9 cellular contexts compared by ENCODE assay signal in the genomic region with DNA sequence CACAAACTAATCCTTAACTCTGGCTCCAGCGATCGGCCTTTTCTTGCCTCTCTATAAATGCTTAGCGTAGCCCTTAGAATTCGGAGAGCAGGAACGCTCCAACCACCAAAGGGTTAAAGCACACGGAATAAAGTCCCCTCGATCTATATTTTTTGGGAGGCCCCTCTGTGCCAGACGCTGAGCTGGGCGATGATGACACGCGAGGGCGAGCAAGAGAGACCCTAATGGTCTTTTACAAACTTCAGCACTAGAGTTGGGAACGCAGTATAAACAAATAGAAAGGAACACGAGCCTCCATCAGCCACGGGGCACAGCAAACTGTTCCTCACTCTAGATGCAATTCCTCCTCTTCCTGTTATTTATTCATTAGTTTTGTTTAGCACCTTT. TPM values are rescaled to one million over a fixed set of nuclear protein-coding genes. Genes with fewer than 3 reads are reported as not detected.
DNase-seq lines count a peak whose midpoint lies in the region; ATAC-seq, FAIRE-seq and TF ChIP-seq lines count a peak whose summit lies in the region.
"Had no signal": no experiment of that assay in that cellular context is flagged by ENCODE, and none has a peak within 500 bp of the region (broad histone marks: within the 10 kb centered on the region; RNA-seq: fewer than 3 reads in every experiment).

No MANE protein-coding gene starts in this region.

- DNase-seq in DMS114 treated with DMSO at 0.1 percent for 48 hours (lab: John Stamatoyannopoulos, UW; ENCODE audit: unreplicated experiment) (peak; percentile 19), keratinocyte (ENCODE audit: low read depth, low spot score) (no peak), psoas muscle (no peak), foreskin fibroblast (no peak), NCI-H2196 treated with DMSO at 0.1 percent for 48 hours (lab: John Stamatoyannopoulos, UW; ENCODE audit: unreplicated experiment) (no peak), amniotic stem cell (lab: John Stamatoyannopoulos, UW) (no peak)

- peak overlapping the region in 2 of 3 experiments; percentile 16 to 28 for H3K4me3 ChIP-seq in keratinocyte (ENCODE audit: control insufficient read depth in 2 of 3, extremely low read depth in 1 of 3, insufficient read depth in 2 of 3, low read depth in 1 of 3, low read length in 3 of 3)
- H3K4me3 ChIP-seq in psoas muscle = peak overlapping the region; percentile 44
- no peak overlapping the region for H3K4me3 ChIP-seq in foreskin fibroblast (ENCODE audit: low read depth in 1 of 2, low read length in 2 of 2)

- no peak overlapping the region for H2AFZ ChIP-seq in keratinocyte (ENCODE audit: control insufficient read depth, low read length)

- peaks cover 2% of the 10 kb centered on the region for H3K4me1 ChIP-seq in keratinocyte (ENCODE audit: control insufficient read depth, extremely low read depth, insufficient read depth, low read length)
- no peaks in the 10 kb centered on the region for H3K4me1 ChIP-seq in psoas muscle

- ATAC-seq in psoas muscle (no peak), HG02884 (IDR thresholded peaks at IDR 0.05; ENCODE audit: unreplicated experiment) (no peak)

- dilution Hi-C loops in keratinocyte (cut with MboI; ENCODE audit: extremely low pct_ligation_motif_present, low sequenced_read_pairs) = no loop called here

- peak overlapping the region; percentile 60 for H3K4me2 ChIP-seq in keratinocyte (ENCODE audit: control insufficient read depth, extremely low read depth, insufficient read depth, low read depth, low read length)

- H3K9me3 ChIP-seq in keratinocyte (ENCODE audit: control insufficient read depth, low read depth, low read length) (no peaks in the 10 kb centered on the region), psoas muscle (no peaks in the 10 kb centered on the region)

- no peak for FAIRE-seq in keratinocyte (lab: Jason Lieb, UNC)
- FAIRE-seq: endometrium had no signal

- TF ChIP-seq CTCF in keratinocyte (optimal IDR thresholded peaks at IDR 0.05 in 1 of 3, IDR thresholded peaks at IDR 0.05 in 1 of 3, conservative IDR thresholded peaks at IDR 0.05 in 1 of 3; ENCODE audit: extremely low read depth in 1 of 3, insufficient read depth in 2 of 3, low read length in 3 of 3) (no peak), psoas muscle (IDR thresholded peaks at IDR 0.05) (no peak), foreskin fibroblast (IDR thresholded peaks at IDR 0.05; ENCODE audit: low read depth, low read length) (no peak)

- H4K20me1 ChIP-seq in keratinocyte (ENCODE audit: control insufficient read depth, extremely low read depth, insufficient read depth, low read length) = no peaks in the 10 kb centered on the region

- H3K36me3 ChIP-seq in keratinocyte (ENCODE audit: control insufficient read depth in 2 of 2, extremely low read depth in 1 of 2, insufficient read depth in 2 of 2, low read length in 2 of 2) (no peaks in the 10 kb centered on the region), psoas muscle (ENCODE audit: insufficient read depth in 1 of 2, low read depth in 1 of 2) (no peaks in the 10 kb centered on the region)

- H3K9me1 ChIP-seq in keratinocyte (ENCODE audit: control insufficient read depth, extremely low read depth, insufficient read depth, low read length) = no peaks in the 10 kb centered on the region

- WGBS in psoas muscle, 3 donors = 9 to 12% (median 10%) methylated on average over 15 of the region's 15 CpGs

- H3K9ac ChIP-seq in keratinocyte (ENCODE audit: control insufficient read depth, extremely low read depth, insufficient read depth, low read length) = no peak overlapping the region

- intact Hi-C loops in psoas muscle (cut with DNase I) = no loop called here

- H3K79me2 ChIP-seq in keratinocyte (ENCODE audit: control insufficient read depth, insufficient read depth, low read length) = no peaks in the 10 kb centered on the region

- H3K27ac ChIP-seq in keratinocyte (ENCODE audit: control insufficient read depth, insufficient read depth, low read length) = no peak overlapping the region
- no peak overlapping the region for H3K27ac ChIP-seq in psoas muscle

- peaks cover 45% of the 10 kb centered on the region for H3K27me3 ChIP-seq in keratinocyte (ENCODE audit: control insufficient read depth, extremely low read depth, insufficient read depth, low read length)
- peaks cover 3 to 62% (median 5%) of the 10 kb centered on the region in 3 donors for H3K27me3 ChIP-seq in psoas muscle (ENCODE audit: insufficient read depth in 3 of 3, low read length in 2 of 3)

TF ChIP-seq in PFSK-1, 5 proteins besides CTCF, POLR2A, EP300 and RAD21:
- TF ChIP-seq FOXP2 (optimal IDR thresholded peaks at IDR 0.05; ENCODE audit: borderline replicate concordance, extremely low read depth, extremely low read length, insufficient read depth) = no peak
- TF ChIP-seq, protein P1, sequence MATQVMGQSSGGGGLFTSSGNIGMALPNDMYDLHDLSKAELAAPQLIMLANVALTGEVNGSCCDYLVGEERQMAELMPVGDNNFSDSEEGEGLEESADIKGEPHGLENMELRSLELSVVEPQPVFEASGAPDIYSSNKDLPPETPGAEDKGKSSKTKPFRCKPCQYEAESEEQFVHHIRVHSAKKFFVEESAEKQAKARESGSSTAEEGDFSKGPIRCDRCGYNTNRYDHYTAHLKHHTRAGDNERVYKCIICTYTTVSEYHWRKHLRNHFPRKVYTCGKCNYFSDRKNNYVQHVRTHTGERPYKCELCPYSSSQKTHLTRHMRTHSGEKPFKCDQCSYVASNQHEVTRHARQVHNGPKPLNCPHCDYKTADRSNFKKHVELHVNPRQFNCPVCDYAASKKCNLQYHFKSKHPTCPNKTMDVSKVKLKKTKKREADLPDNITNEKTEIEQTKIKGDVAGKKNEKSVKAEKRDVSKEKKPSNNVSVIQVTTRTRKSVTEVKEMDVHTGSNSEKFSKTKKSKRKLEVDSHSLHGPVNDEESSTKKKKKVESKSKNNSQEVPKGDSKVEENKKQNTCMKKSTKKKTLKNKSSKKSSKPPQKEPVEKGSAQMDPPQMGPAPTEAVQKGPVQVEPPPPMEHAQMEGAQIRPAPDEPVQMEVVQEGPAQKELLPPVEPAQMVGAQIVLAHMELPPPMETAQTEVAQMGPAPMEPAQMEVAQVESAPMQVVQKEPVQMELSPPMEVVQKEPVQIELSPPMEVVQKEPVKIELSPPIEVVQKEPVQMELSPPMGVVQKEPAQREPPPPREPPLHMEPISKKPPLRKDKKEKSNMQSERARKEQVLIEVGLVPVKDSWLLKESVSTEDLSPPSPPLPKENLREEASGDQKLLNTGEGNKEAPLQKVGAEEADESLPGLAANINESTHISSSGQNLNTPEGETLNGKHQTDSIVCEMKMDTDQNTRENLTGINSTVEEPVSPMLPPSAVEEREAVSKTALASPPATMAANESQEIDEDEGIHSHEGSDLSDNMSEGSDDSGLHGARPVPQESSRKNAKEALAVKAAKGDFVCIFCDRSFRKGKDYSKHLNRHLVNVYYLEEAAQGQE (IDR thresholded peaks at IDR 0.05; ENCODE audit: insufficient read depth in 1 of 2, low read depth in 2 of 2, low read length in 2 of 2) = peak in 1 of 2 experiments; percentile 38; a peak in 1 of 4 replicates
- TF ChIP-seq POLR2AphosphoS5 (IDR thresholded peaks at IDR 0.05; ENCODE audit: low read depth, low read length) = no peak
- TF ChIP-seq TAF1 (IDR thresholded peaks at IDR 0.05; ENCODE audit: borderline replicate concordance, insufficient read depth, low read length) = no peak
- TF ChIP-seq SIN3A (IDR thresholded peaks at IDR 0.05; ENCODE audit: borderline replicate concordance, insufficient read depth, low read length) = 0 out of 2 replicates have a peak, but pooled peaks have one; percentile 58

RNA-seq across cellular contexts. Expression of gene TOX3, which starts 1.8 kb away (rescaled TPM):
- 28.3 TPM for polyA plus RNA-seq in PFSK-1 (2012; ENCODE audit: insufficient read length, low read depth)
- polyA plus RNA-seq in keratinocyte (0.01 TPM in 1 of 3 replicates, not detected in the others), psoas muscle (under 1 TPM in 2 of 3 donors, not detected in 1; 0.03 to 0.10 TPM)
- 0.07 TPM for polyA plus RNA-seq in keratinocyte (2011; ENCODE audit: low read depth)
- 0.06 TPM in 1 of 2 replicates, not detected in the other for polyA plus RNA-seq in keratinocyte (2011; cell fraction: cytosol; rRNA removed)
- polyA plus RNA-seq in keratinocyte (2011; cell fraction: nucleus; rRNA removed) = 0.03 TPM in 1 of 2 replicates, not detected in the other
- not detected in 2 replicates for polyA plus RNA-seq in keratinocyte (2012; ENCODE audit: low replicate concordance)
- polyA minus RNA-seq in keratinocyte = not detected in 3 replicates
- not detected for polyA minus RNA-seq in keratinocyte (2011; cell fraction: cytosol; rRNA and poly(A)+ RNA removed)
- polyA minus RNA-seq in keratinocyte (2011; cell fraction: nucleus; rRNA and poly(A)+ RNA removed) = not detected in 2 replicates
- total RNA-seq in psoas muscle = not detected

Comparison
In these comparisons a context has a peak if more than half of its experiments do, and no peak if none do; other contexts are left out.
1. H3K4me3 ChIP-seq: peak in keratinocyte (2 of 3) and psoas muscle (single experiment); none in foreskin fibroblast (0 of 2).